ENCODE assay signal across 26 cellular contexts in genomic region chr2:174745142-174745541, GRCh38. TPM values are rescaled to one million over a fixed set of nuclear protein-coding genes. Genes with fewer than 3 reads are reported as not detected.
DNase-seq lines count a peak whose midpoint lies in the region; ATAC-seq and TF ChIP-seq lines count a peak whose summit lies in the region.
"Had no signal": no experiment of that assay in that cellular context is flagged by ENCODE, and none has a peak within 500 bp of the region (broad histone marks: within the 10 kb centered on the region; RNA-seq: fewer than 3 reads in every experiment).

No MANE protein-coding gene starts in this region.

- H3K4me3 Mint-ChIP-seq in GM23338: no peak overlapping the region
- H3K4me3 Mint-ChIP-seq in activated CD4-positive, alpha-beta T cell treated with anti-CD3 and anti-CD28 coated beads, Interleukin-2, amount 10 ng/mL, durations not matched to agents 24 days and 14 days: no peak overlapping the region
- H3K4me3 Mint-ChIP-seq in T-cell: no peak overlapping the region
- H3K4me3 Mint-ChIP-seq: CD14-positive monocyte; CD4-positive, alpha-beta memory T cell; CD4-positive, CD25-positive, alpha-beta regulatory T cell; CD8-positive, alpha-beta memory T cell had no signal

- peak overlapping the region; percentile 52; the same call in 1 of the 2 replicates for H2AFZ ChIP-seq in GM23338
- H2AFZ ChIP-seq in trophoblast cell (ENCODE audit: insufficient read depth, low read length, poor library complexity): no peak overlapping the region

- H4K8ac ChIP-seq in trophoblast cell (ENCODE audit: low read depth, low read length): no peak overlapping the region

- H3K4me1 ChIP-seq in GM23338 (ENCODE audit: insufficient read depth) (peaks cover 8% of the 10 kb centered on the region), trophoblast cell (ENCODE audit: control insufficient read depth in 1 of 2, insufficient read depth in 2 of 2, low read length in 2 of 2) (peaks cover 5 to 9% of the 10 kb centered on the region in 2 experiments)
- H3K4me1 ChIP-seq: BE2C had no signal

- peaks cover 2% of the 10 kb centered on the region for H3K79me1 ChIP-seq in trophoblast cell (ENCODE audit: low read length)

- WGBS in trophoblast cell (ENCODE audit: extremely low coverage, insufficient coverage, insufficient read length): no CpG with 5 or more reads among the region's 5 CpGs

- no peak overlapping the region for H3K23ac ChIP-seq in trophoblast cell (ENCODE audit: low read length)

- H2BK12ac ChIP-seq in trophoblast cell (ENCODE audit: low read length): no peak overlapping the region

- H3K4me1 Mint-ChIP-seq in GM23338: peaks cover 16% of the 10 kb centered on the region
- peaks cover 9% of the 10 kb centered on the region for H3K4me1 Mint-ChIP-seq in activated CD4-positive, alpha-beta T cell treated with anti-CD3 and anti-CD28 coated beads, Interleukin-2, amount 10 ng/mL, durations not matched to agents 24 days and 14 days
- peaks cover 12 to 13% (median 12%) of the 10 kb centered on the region in 3 donors for H3K4me1 Mint-ChIP-seq in T-cell

- peaks cover 13% of the 10 kb centered on the region for H3K27me3 Mint-ChIP-seq in GM23338 (ENCODE audit: insufficient read depth, low read depth, poor library complexity)
- peaks cover 21% of the 10 kb centered on the region for H3K27me3 Mint-ChIP-seq in activated CD4-positive, alpha-beta T cell treated with anti-CD3 and anti-CD28 coated beads, Interleukin-2, amount 10 ng/mL, durations not matched to agents 24 days and 14 days
- H3K27me3 Mint-ChIP-seq in T-cell: peaks cover 0 to 8% of the 10 kb centered on the region in 2 donors
- H3K27me3 Mint-ChIP-seq: CD4-positive, alpha-beta memory T cell had no signal

- H3K27me3 ChIP-seq in GM23338 (ENCODE audit: insufficient read depth) (no peaks in the 10 kb centered on the region), trophoblast cell (ENCODE audit: insufficient read depth, low read length) (no peaks in the 10 kb centered on the region)
- H3K27me3 ChIP-seq: BE2C, BLaER1 had no signal

- H3K79me2 ChIP-seq in GM23338 (replicated peaks; ENCODE audit: insufficient read depth) (no peaks in the 10 kb centered on the region), trophoblast cell (ENCODE audit: control insufficient read depth, insufficient read depth, low read length, poor library complexity) (no peaks in the 10 kb centered on the region)

- H3K9me2 ChIP-seq in GM23338 (ENCODE audit: insufficient read depth): peaks cover 21% of the 10 kb centered on the region; the same call in 1 of the 2 replicates

- CTCF ChIA-PET in T-cell (lab: Charles Lee): interaction anchor here (0.5 to 0.6 kb wide), 2 partner anchors 9 to 18 kb away, joined by 3 read pairs; no protein-coding TSS in a partner anchor

- H3K27ac ChIP-seq in GM23338 (ENCODE audit: low read depth): no peak overlapping the region
- H3K27ac ChIP-seq in trophoblast cell (ENCODE audit: low read depth, low read length): no peak overlapping the region
- H3K27ac ChIP-seq: BLaER1 had no signal

- no peak overlapping the region for H2BK5ac ChIP-seq in trophoblast cell (ENCODE audit: low read depth, low read length, poor library complexity)

- H3K36me3 ChIP-seq in GM23338 (ENCODE audit: insufficient read depth) (no peaks in the 10 kb centered on the region), trophoblast cell (ENCODE audit: control insufficient read depth in 1 of 2, insufficient read depth in 2 of 2, low read length in 2 of 2) (no peaks in the 10 kb centered on the region)
- H3K36me3 ChIP-seq: BE2C, BLaER1 had no signal

- H3K4ac ChIP-seq in trophoblast cell (ENCODE audit: low read depth, low read length): no peak overlapping the region

- H3K14ac ChIP-seq in trophoblast cell (ENCODE audit: low read length): no peak overlapping the region

- H3K9ac ChIP-seq in trophoblast cell (ENCODE audit: low read length): no peak overlapping the region
- H3K9ac ChIP-seq: BLaER1 had no signal

- H2AK5ac ChIP-seq in trophoblast cell (ENCODE audit: low read length): no peak overlapping the region

- no peaks in the 10 kb centered on the region for H3K9me3 Mint-ChIP-seq in GM23338
- no peaks in the 10 kb centered on the region for H3K9me3 Mint-ChIP-seq in activated CD4-positive, alpha-beta T cell treated with anti-CD3 and anti-CD28 coated beads, Interleukin-2, amount 10 ng/mL, durations not matched to agents 24 days and 14 days
- no peaks in the 10 kb centered on the region for H3K9me3 Mint-ChIP-seq in T-cell
- H3K9me3 Mint-ChIP-seq: CD4-positive, alpha-beta memory T cell; CD4-positive, CD25-positive, alpha-beta regulatory T cell; CD8-positive, alpha-beta memory T cell had no signal

- no peak overlapping the region for H4K12ac ChIP-seq in trophoblast cell (ENCODE audit: low read depth, low read length)

- no peak for DNase-seq in GM23338 (ENCODE audit: low spot score)
- DNase-seq in NCI-H69 (lab: John Stamatoyannopoulos, UW): peak; percentile 75
- peak; percentile 71 for DNase-seq in islet precursor cell
- DNase-seq in trophoblast cell: peak; percentile 35 to 47
- DNase-seq in activated CD4-positive, alpha-beta T cell treated with anti-CD3 and anti-CD28 coated beads, Interleukin-2, amount 10 ng/mL, durations not matched to agents 24 days and 14 days: no peak
- DNase-seq in T-cell: no peak
- DNase-seq: 8988T; ACHN; BE2C; C1 segment of cervical spinal cord; CD4-positive, alpha-beta memory T cell; CD4-positive, CD25-positive, alpha-beta regulatory T cell; CD8-positive, alpha-beta memory T cell; DMS 273 treated with DMSO at 0.1 percent for 48 hours; DMS153; DMS53; DMS79; DND-41; EL; GF-D8 had no signal

- ATAC-seq in GM23338: no peak
- ATAC-seq in T-cell (replicated peaks in 1 of 4): no peak
- ATAC-seq in HG03469 (IDR thresholded peaks at IDR 0.05; ENCODE audit: unreplicated experiment): no peak
- ATAC-seq in GM21576 (IDR thresholded peaks at IDR 0.05; ENCODE audit: unreplicated experiment): no peak

- H4K91ac ChIP-seq in trophoblast cell (ENCODE audit: low read depth, low read length): no peak overlapping the region

- H3K18ac ChIP-seq in trophoblast cell (ENCODE audit: low read length): no peak overlapping the region

- H2BK120ac ChIP-seq in trophoblast cell (ENCODE audit: insufficient read depth, low read length, poor library complexity): no peak overlapping the region

- POLR2A ChIA-PET in T-cell (lab: Charles Lee): interaction anchor here in 1 of 2 donors (0.5 kb wide), 1 partner anchor 48 kb away, joined by 4 read pairs; no protein-coding TSS in a partner anchor

- H3K36me3 Mint-ChIP-seq in GM23338 (ENCODE audit: low read depth): no peaks in the 10 kb centered on the region
- no peaks in the 10 kb centered on the region for H3K36me3 Mint-ChIP-seq in activated CD4-positive, alpha-beta T cell treated with anti-CD3 and anti-CD28 coated beads, Interleukin-2, amount 10 ng/mL, durations not matched to agents 24 days and 14 days (ENCODE audit: low read depth)
- no peaks in the 10 kb centered on the region for H3K36me3 Mint-ChIP-seq in T-cell
- H3K36me3 Mint-ChIP-seq: CD14-positive monocyte; CD4-positive, alpha-beta memory T cell had no signal

- peak in 1 of 2 experiments; percentile 10; a peak in 1 of 4 replicates for TF ChIP-seq CTCF in GM23338 (conservative IDR thresholded peaks at IDR 0.05; ENCODE audit: low read depth in 2 of 2)

- H3K4me2 ChIP-seq in GM23338 (no peak overlapping the region), trophoblast cell (ENCODE audit: low read length) (no peak overlapping the region)
- H3K4me2 ChIP-seq: BLaER1 had no signal

- H4K20me1 ChIP-seq in GM23338 (replicated peaks; ENCODE audit: insufficient read depth): no peaks in the 10 kb centered on the region
- H4K20me1 ChIP-seq: BLaER1 had no signal

- H3K4me3 ChIP-seq in GM23338 (no peak overlapping the region), trophoblast cell (ENCODE audit: low read depth, low read length) (no peak overlapping the region)
- H3K4me3 ChIP-seq: BLaER1 had no signal

- H3K27ac Mint-ChIP-seq in GM23338 (no peak overlapping the region), T-cell (no peak overlapping the region)
- no peak overlapping the region for H3K27ac Mint-ChIP-seq in activated CD4-positive, alpha-beta T cell treated with anti-CD3 and anti-CD28 coated beads, Interleukin-2, amount 10 ng/mL, durations not matched to agents 24 days and 14 days
- H3K27ac Mint-ChIP-seq: CD4-positive, alpha-beta memory T cell; CD4-positive, CD25-positive, alpha-beta regulatory T cell; CD8-positive, alpha-beta memory T cell had no signal

- peaks cover 2% of the 10 kb centered on the region for H3K9me3 ChIP-seq in trophoblast cell (ENCODE audit: insufficient read depth, low read depth, low read length)
- H3K9me3 ChIP-seq: BE2C, BLaER1 had no signal

- H3F3A ChIP-seq in GM23338 (replicated peaks; ENCODE audit: low read depth): no peaks in the 10 kb centered on the region

- intact Hi-C loops in activated CD4-positive, alpha-beta T cell treated with anti-CD3 and anti-CD28 coated beads, Interleukin-2, amount 10 ng/mL, durations not matched to agents 24 days and 14 days (cut with micrococcal nuclease): no loop called here

TF ChIP-seq in GM23338, 12 proteins besides CTCF, POLR2A, EP300 and RAD21:
- TF ChIP-seq JUNB (IDR thresholded peaks at IDR 0.05; ENCODE audit: unreplicated experiment) (no peak), EZH2phosphoT487 (IDR thresholded peaks at IDR 0.05; ENCODE audit: unreplicated experiment) (no peak), POLR2AphosphoS5 (IDR thresholded peaks at IDR 0.05; ENCODE audit: low read depth) (no peak), NANOG (IDR thresholded peaks at IDR 0.05; ENCODE audit: borderline replicate concordance) (no peak)

RNA-seq across cellular contexts. Expression of gene CHRNA1, which starts 19.1 kb away (rescaled TPM):
- not detected in 2 replicates for total RNA-seq in GM23338 (2014; rRNA removed; shearing (Covaris generic))
- not detected in 2 replicates for polyA plus RNA-seq in GM23338 (2016; fragmentation: Nextera tagmentation; extraction: Ambion mirVana)
- polyA plus RNA-seq in trophoblast cell (2013): 0.04 TPM in 1 of 2 replicates, not detected in the other
- total RNA-seq in activated CD4-positive, alpha-beta T cell treated with anti-CD3 and anti-CD28 coated beads, Interleukin-2, amount 10 ng/mL, durations not matched to agents 24 days and 14 days: not detected in 2 replicates
- total RNA-seq in T-cell: under 1 TPM in 1 of 5 donors, not detected in 4; 0.23 TPM
- total RNA-seq: A673; CD4-positive, alpha-beta memory T cell; CD8-positive, alpha-beta memory T cell; Daoy had no signal
- polyA plus RNA-seq: CD14-positive monocyte had no signal

Comparison
In these comparisons a context has a peak if more than half of its experiments do, and no peak if none do; other contexts are left out.
1. DNase-seq: peak in NCI-H69 (single experiment), islet precursor cell (single experiment) and trophoblast cell (2 of 2); none in GM23338 (single experiment), activated CD4-positive, alpha-beta T cell treated with anti-CD3 and anti-CD28 coated beads, Interleukin-2, amount 10 ng/mL, durations not matched to agents 24 days and 14 days (single experiment) and T-cell (0 of 34).